Comparison of ENCODE assay signal across 27 cellular contexts in the genomic region with DNA sequence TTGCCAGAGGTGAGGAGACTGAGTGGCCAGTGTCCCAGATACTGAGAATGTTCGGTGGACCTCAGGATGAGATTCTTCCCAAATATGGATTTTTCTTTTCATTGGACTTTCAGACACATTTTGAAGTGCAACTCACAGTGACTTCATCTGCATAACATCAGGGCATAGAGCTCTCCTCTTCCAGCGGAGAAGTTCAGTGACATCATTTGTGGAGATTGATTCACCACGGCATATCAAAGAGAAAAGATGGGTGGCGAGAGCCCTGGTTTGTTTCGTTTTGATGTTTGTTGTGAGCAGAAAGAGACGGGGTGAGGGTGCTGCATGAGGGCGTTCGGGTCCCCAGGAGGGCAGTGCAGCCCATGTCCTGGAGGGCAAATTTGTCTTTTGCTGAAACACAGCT.
DNase-seq lines count a peak whose midpoint lies in the region; ATAC-seq and TF ChIP-seq lines count a peak whose summit lies in the region.
"Had no signal": no experiment of that assay in that cellular context is flagged by ENCODE, and none has a peak within 500 bp of the region (broad histone marks: within the 10 kb centered on the region; RNA-seq: fewer than 3 reads in every experiment).

No MANE protein-coding gene starts in this region.

- BruUV-seq in A673 (replicated peaks; lab: Mats Ljungman, UMichigan), result no TSS peak

- CTCF ChIA-PET in A673 (lab: Charles Lee), result no interaction called here

- no peak overlapping the region for H3K4me2 ChIP-seq in GM23338
- peak overlapping the region; percentile 57 for H3K4me2 ChIP-seq in parathyroid adenoma (ENCODE audit: low read length)

- H3K4me3 Mint-ChIP-seq in GM23338, result no peak overlapping the region
- H3K4me3 Mint-ChIP-seq: central memory CD8-positive, alpha-beta T cell; nephron; T-helper 2 cell treated with Interferon-gamma antibody and Interleukin-4, amounts not matched to agents 5 μg/mL and 100 μg/mL, for 36 hours had no signal

- POLR2A ChIA-PET in A673 (lab: Charles Lee; ENCODE audit: low non-redundant PET), result no interaction called here

- H3K4me3 ChIP-seq in GM23338, result no peak overlapping the region
- H3K4me3 ChIP-seq in endocrine pancreas (ENCODE audit: control insufficient read depth, insufficient read depth, low read length), result peak overlapping the region; percentile 31
- H3K4me3 ChIP-seq in parathyroid adenoma (ENCODE audit: low read depth, low read length), result no peak overlapping the region
- no peak overlapping the region for H3K4me3 ChIP-seq in A673 (ENCODE audit: low read depth, low read length, poor library complexity, severe bottlenecking)
- H3K4me3 ChIP-seq: ovary, SK-N-MC, uterus had no signal

- H3K27me3 Mint-ChIP-seq in GM23338 (ENCODE audit: insufficient read depth, low read depth, poor library complexity), result peaks cover 5% of the 10 kb centered on the region

- H2AFZ ChIP-seq in GM23338 (no peak overlapping the region), parathyroid adenoma (peak overlapping the region; percentile 72)

- H3K79me2 ChIP-seq in GM23338 (replicated peaks; ENCODE audit: insufficient read depth) (no peaks in the 10 kb centered on the region), parathyroid adenoma (no peaks in the 10 kb centered on the region)

- intact Hi-C loops in A673 (cut with micrococcal nuclease; ENCODE audit: unreplicated experiment), result no loop called here

- H3K36me3 ChIP-seq in GM23338 (ENCODE audit: insufficient read depth) (0 out of 2 replicates have a peak, but pooled peaks cover 4% of the 10 kb centered on the region), endocrine pancreas (ENCODE audit: control insufficient read depth, insufficient read depth, low read length) (peaks cover 2% of the 10 kb centered on the region), parathyroid adenoma (ENCODE audit: control insufficient read depth, insufficient read depth, low read length) (no peaks in the 10 kb centered on the region), A673 (ENCODE audit: insufficient read depth, low read length, poor library complexity, severe bottlenecking) (no peaks in the 10 kb centered on the region)
- H3K36me3 ChIP-seq: ovary, uterus had no signal

- H3K4me1 Mint-ChIP-seq in GM23338, result peaks cover 20% of the 10 kb centered on the region
- H3K4me1 Mint-ChIP-seq: central memory CD8-positive, alpha-beta T cell; IgD-negative memory B cell; nephron had no signal

- H3K9me3 Mint-ChIP-seq in GM23338, result peaks cover 22% of the 10 kb centered on the region
- H3K9me3 Mint-ChIP-seq: T-helper 2 cell treated with Interferon-gamma antibody and Interleukin-4, amounts not matched to agents 5 μg/mL and 100 μg/mL, for 36 hours had no signal

- no peak for ATAC-seq in GM23338
- ATAC-seq: activated naive CD4-positive, alpha-beta T cell treated with anti-CD3 and anti-CD28 coated beads, Interleukin-2, amount 50 U/mL, for 72 hours had no signal

- DNase-seq in GM23338 (ENCODE audit: low spot score) (no peak), SW480 (ENCODE audit: low spot score) (peak; percentile 48), superior temporal gyrus (ENCODE audit: extremely low spot score) (no peak), NCI-H69 (lab: John Stamatoyannopoulos, UW) (no peak), kidney glomerular epithelial cell (lab: John Stamatoyannopoulos, UW) (no peak), A673 (ENCODE audit: low spot score) (no peak)
- DNase-seq: activated CD4-positive, alpha-beta T cell treated with anti-CD3 and anti-CD28 coated beads for 4 hours; activated T-cell treated with anti-CD3 and anti-CD28 coated beads for 4 hours; aorta; Calu3; glutamatergic neuron; islet precursor cell; NCI-H1105 treated with DMSO at 0.1 percent for 48 hours; NCI-H2029; NCI-H82; ovary; stimulated activated CD4-positive, alpha-beta T cell treated with anti-CD3 and anti-CD28 coated beads, Interleukin-12 subunit alpha, Interleukin-12 subunit beta, amount 100 ng/mL, for 4 hours; stimulated activated naive CD4-positive, alpha-beta T cell treated with Interleukin-2 at 50 U/mL for 16 hours; uterus had no signal

- peaks cover 21% of the 10 kb centered on the region for H3K36me3 Mint-ChIP-seq in GM23338 (ENCODE audit: low read depth)

- H3K9ac ChIP-seq in endocrine pancreas (ENCODE audit: control insufficient read depth, insufficient read depth, low read length) (no peak overlapping the region), parathyroid adenoma (no peak overlapping the region)

- H3K27ac ChIP-seq in GM23338 (ENCODE audit: low read depth), result no peak overlapping the region
- peak overlapping the region; percentile 69 for H3K27ac ChIP-seq in parathyroid adenoma
- H3K27ac ChIP-seq in A673 (ENCODE audit: low read depth, low read length, poor library complexity, severe bottlenecking), result no peak overlapping the region
- H3K27ac ChIP-seq: ovary, SK-N-MC, uterus had no signal

- no peaks in the 10 kb centered on the region for H3F3A ChIP-seq in GM23338 (replicated peaks; ENCODE audit: low read depth)

- H3K27ac Mint-ChIP-seq in GM23338, result peak overlapping the region; percentile 27; the same call in 1 of the 2 replicates
- H3K27ac Mint-ChIP-seq: activated naive CD4-positive, alpha-beta T cell treated with anti-CD3 and anti-CD28 coated beads, Interleukin-2, amount 50 U/mL, for 72 hours; IgD-negative memory B cell; T-helper 2 cell treated with Interferon-gamma antibody and Interleukin-4, amounts not matched to agents 5 μg/mL and 100 μg/mL, for 36 hours had no signal

- H3K9me3 ChIP-seq in endocrine pancreas (ENCODE audit: control insufficient read depth, low read length), result no peaks in the 10 kb centered on the region
- H3K9me3 ChIP-seq in parathyroid adenoma (ENCODE audit: control insufficient read depth, low read length), result no peaks in the 10 kb centered on the region
- no peaks in the 10 kb centered on the region for H3K9me3 ChIP-seq in A673 (ENCODE audit: low read depth, low read length, poor library complexity, severe bottlenecking)
- H3K9me3 ChIP-seq: ovary had no signal

- H3K4me1 ChIP-seq in GM23338 (ENCODE audit: insufficient read depth) (no peaks in the 10 kb centered on the region; the same call in 1 of the 2 replicates), endocrine pancreas (ENCODE audit: control insufficient read depth, insufficient read depth, low read length) (no peaks in the 10 kb centered on the region), parathyroid adenoma (peaks cover 3% of the 10 kb centered on the region), A673 (ENCODE audit: insufficient read depth, low read length, poor library complexity, severe bottlenecking) (no peaks in the 10 kb centered on the region)
- H3K4me1 ChIP-seq: uterus had no signal

- H4K20me1 ChIP-seq in GM23338 (replicated peaks; ENCODE audit: insufficient read depth), result no peaks in the 10 kb centered on the region

- no peak for TF ChIP-seq CTCF in GM23338 (conservative IDR thresholded peaks at IDR 0.05; ENCODE audit: low read depth in 2 of 2)
- no peak for TF ChIP-seq CTCF in parathyroid adenoma (IDR thresholded peaks at IDR 0.05)
- no peak for TF ChIP-seq CTCF in A673 (conservative IDR thresholded peaks at IDR 0.05; ENCODE audit: low read depth, low read length)

- H3K27me3 ChIP-seq in GM23338 (ENCODE audit: insufficient read depth) (no peaks in the 10 kb centered on the region), endocrine pancreas (ENCODE audit: control insufficient read depth, insufficient read depth, low read length) (peaks cover 2% of the 10 kb centered on the region), parathyroid adenoma (ENCODE audit: control insufficient read depth, insufficient read depth, low read length) (no peaks in the 10 kb centered on the region), A673 (replicated peaks; ENCODE audit: insufficient read depth, low read depth, low read length, poor library complexity) (peaks cover 27% of the 10 kb centered on the region)
- H3K27me3 ChIP-seq: ovary, uterus had no signal

- H3K9me2 ChIP-seq in GM23338 (ENCODE audit: insufficient read depth), result peaks cover 13% of the 10 kb centered on the region; the same call in 1 of the 2 replicates

TF ChIP-seq in GM23338, 12 proteins besides CTCF, POLR2A, EP300 and RAD21:
- TF ChIP-seq NANOG (IDR thresholded peaks at IDR 0.05; ENCODE audit: borderline replicate concordance) (no peak), REST (IDR thresholded peaks at IDR 0.05; ENCODE audit: unreplicated experiment) (no peak), JUNB (IDR thresholded peaks at IDR 0.05; ENCODE audit: unreplicated experiment) (no peak), ETS1 (IDR thresholded peaks at IDR 0.05) (no peak)
